Comparison of ENCODE assay signal across 27 cellular contexts in genomic region chr20:63378115-63378429, GRCh38. TPM values are rescaled to one million over a fixed set of nuclear protein-coding genes. Genes with fewer than 3 reads are reported as not detected.
"Had no signal": no experiment of that assay in that cellular context is flagged by ENCODE, and none has a peak within 500 bp of the region (broad histone marks: within the 10 kb centered on the region; RNA-seq: fewer than 3 reads in every experiment).

No MANE protein-coding gene starts in this region.

- H3K4me3 Mint-ChIP-seq: activated naive CD8-positive, alpha-beta T cell; activated T-cell treated with anti-CD3 and anti-CD28 coated beads, Interleukin-2, amount 50 U/mL, for 4 hours; natural killer cell; T-helper 1 cell treated with Interleukin-12 subunit alpha and Interleukin-12 subunit beta and Interleukin-4 antibody, amounts not matched to agents 30 μg/mL and 1 μg/mL, for 36 hours had no signal

- H3K27ac ChIP-seq: adrenal gland, breast epithelium, coronary artery, esophagus squamous epithelium, gastrocnemius medialis, testis had no signal

- H3K36me3 ChIP-seq: adrenal gland, breast epithelium, esophagus squamous epithelium, gastrocnemius medialis had no signal

- H3K9me3 Mint-ChIP-seq: activated T-cell treated with anti-CD3 and anti-CD28 coated beads, Interleukin-2, amount 50 U/mL, for 4 hours; activated T-helper 2 cell treated with anti-CD3 and anti-CD28 coated beads, Interferon-gamma antibody, Interleukin-2, Interleukin-4, amounts not matched to agents 10 μg/mL and 5 μg/mL and 100 μg/mL, durations not matched to agents 14 hours and 24 hours and 36 hours; natural killer cell; T-helper 1 cell treated with Interleukin-12 subunit alpha and Interleukin-12 subunit beta and Interleukin-4 antibody, amounts not matched to agents 30 μg/mL and 1 μg/mL, for 36 hours had no signal

- H3K9me3 ChIP-seq: adrenal gland, breast epithelium, esophagus squamous epithelium, gastrocnemius medialis, testis had no signal

- DNase-seq: activated CD4-positive, alpha-beta T cell treated with anti-CD3 and anti-CD28 coated beads for 4 hours; activated CD4-positive, alpha-beta T cell treated with anti-CD3 and anti-CD28 coated beads, Interleukin-2, amount 50 U/mL, for 48 hours; activated CD4-positive, CD25-positive, alpha-beta regulatory T cell; activated CD8-positive, alpha-beta memory T cell treated with anti-CD3 and anti-CD28 coated beads, Interleukin-2, amount 50 U/mL, for 48 hours; activated naive CD4-positive, alpha-beta T cell; activated T-cell treated with anti-CD3 and anti-CD28 coated beads, Interleukin-2, amount 50 U/mL, for 4 hours; adrenal gland; cerebellar nuclear complex; esophagus squamous epithelium; gastrocnemius medialis; head of caudate nucleus; left ventricle myocardium superior; mammary epithelial cell; midbrain; natural killer cell; stimulated activated CD4-positive, alpha-beta T cell treated with anti-CD3 and anti-CD28 coated beads, Interleukin-4, amount 100 ng/mL, for 1 hour; stimulated activated naive CD4-positive, alpha-beta T cell; T1000; testis; trophoblast cell had no signal

- H3K27ac Mint-ChIP-seq: activated naive CD8-positive, alpha-beta T cell; activated T-helper 2 cell treated with anti-CD3 and anti-CD28 coated beads, Interferon-gamma antibody, Interleukin-2, Interleukin-4, amounts not matched to agents 10 μg/mL and 5 μg/mL and 100 μg/mL, durations not matched to agents 14 hours and 24 hours and 36 hours; natural killer cell; T-helper 1 cell treated with Interleukin-12 subunit alpha and Interleukin-12 subunit beta and Interleukin-4 antibody, amounts not matched to agents 30 μg/mL and 1 μg/mL, for 36 hours had no signal

- H3K4me1 Mint-ChIP-seq: natural killer cell had no signal

- H3K4me3 ChIP-seq: adrenal gland, breast epithelium, coronary artery, esophagus squamous epithelium, gastrocnemius medialis, testis had no signal

- H3K4me1 ChIP-seq: adrenal gland, breast epithelium, esophagus squamous epithelium, gastrocnemius medialis had no signal

- H3K36me3 Mint-ChIP-seq: activated naive CD8-positive, alpha-beta T cell; natural killer cell had no signal

RNA-seq across cellular contexts. Expression of gene CHRNA4, which starts 16.9 kb away (rescaled TPM):
- total RNA-seq: activated CD8-positive, alpha-beta memory T cell treated with anti-CD3 and anti-CD28 coated beads for 36 hours; activated T-cell treated with anti-CD3 and anti-CD28 coated beads, Interleukin-2, amount 50 U/mL, for 4 hours; activated T-helper 2 cell treated with anti-CD3 and anti-CD28 coated beads, Interferon-gamma antibody, Interleukin-2, Interleukin-4, amounts not matched to agents 10 μg/mL and 5 μg/mL and 100 μg/mL, durations not matched to agents 14 hours and 24 hours and 36 hours; breast epithelium; esophagus squamous epithelium; gastrocnemius medialis; mammary epithelial cell; natural killer cell; omental fat pad had no signal
- polyA plus RNA-seq: mammary epithelial cell had no signal
